ENCODE assay signal across 8 cellular contexts in the genomic region with DNA sequence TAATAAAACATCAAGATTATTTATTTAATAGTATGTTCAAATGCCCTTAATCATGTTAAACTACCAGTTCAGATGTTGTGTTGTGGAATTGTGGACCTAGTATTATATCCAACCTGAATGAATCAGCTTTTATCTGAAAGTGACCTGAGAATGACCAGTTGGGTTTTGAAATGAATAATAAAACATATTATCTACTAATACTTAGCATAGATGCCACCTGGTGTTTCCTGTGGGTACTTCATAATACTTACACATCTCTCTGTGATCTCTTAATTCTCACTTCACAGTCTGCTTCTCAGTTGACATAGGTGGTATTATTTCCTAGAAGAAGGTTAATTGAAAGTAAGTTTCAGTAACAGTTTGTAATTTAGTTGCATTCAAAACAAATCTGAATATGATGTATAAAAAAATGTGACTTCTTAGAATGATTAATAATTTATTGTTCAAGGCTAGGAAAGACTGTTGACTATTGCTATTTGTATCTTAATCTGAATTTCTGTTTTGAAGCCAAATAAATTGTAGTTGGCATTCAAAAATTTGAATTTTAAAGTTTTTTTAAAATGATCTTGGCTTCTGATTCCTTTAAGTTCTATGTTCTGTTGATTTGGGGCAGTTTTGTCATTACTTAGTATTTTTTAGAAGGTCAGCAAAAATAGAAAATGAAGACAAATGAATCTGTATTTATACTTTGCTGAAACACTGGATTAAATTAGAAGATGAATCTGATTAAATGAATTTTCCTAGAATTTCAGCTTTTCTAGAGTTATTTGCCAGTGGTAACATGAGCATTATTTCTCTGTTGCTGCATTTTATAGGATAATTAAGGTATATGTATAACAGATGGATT. TPM values are rescaled to one million over a fixed set of nuclear protein-coding genes. Genes with fewer than 3 reads are reported as not detected.
A peak's percentile ranks its signal among the peaks of the same experiment; 100 is the strongest.
DNase-seq lines count a peak whose midpoint lies in the region; ATAC-seq and TF ChIP-seq lines count a peak whose summit lies in the region.

No MANE protein-coding gene starts in this region.

- H2BK12ac ChIP-seq in mesenchymal stem cell (ENCODE audit: low read length in 2 of 2) = no peak overlapping the region

- no peak overlapping the region for H2AFZ ChIP-seq in mesenchymal stem cell (ENCODE audit: low read depth, low read length)

- no peaks in the 10 kb centered on the region for H3K9me3 ChIP-seq in mesenchymal stem cell (ENCODE audit: control insufficient read depth, low read length)

- H3K18ac ChIP-seq in mesenchymal stem cell (ENCODE audit: low read depth in 1 of 2, low read length in 2 of 2) = no peak overlapping the region

- no peak overlapping the region for H2AK5ac ChIP-seq in mesenchymal stem cell (ENCODE audit: low read length, severe bottlenecking)

- TF ChIP-seq CTCF in cardiac fibroblast (IDR thresholded peaks at IDR 0.05; ENCODE audit: low read depth, low read length) (peak; percentile 54), lower leg skin (IDR thresholded peaks at IDR 0.05) (no peak)

- no peak overlapping the region for H4K91ac ChIP-seq in mesenchymal stem cell (ENCODE audit: low read length)

- H3K4me2 ChIP-seq in mesenchymal stem cell (ENCODE audit: low read length, poor library complexity, severe bottlenecking) = no peak overlapping the region

- no peak overlapping the region for H2BK15ac ChIP-seq in mesenchymal stem cell (ENCODE audit: low read depth, poor library complexity, severe bottlenecking)

- H4K8ac ChIP-seq in mesenchymal stem cell (ENCODE audit: low read length) = no peak overlapping the region

- no peak overlapping the region for H2BK120ac ChIP-seq in mesenchymal stem cell (ENCODE audit: low read depth, low read length)

- TF ChIP-seq POLR2A in lower leg skin (IDR thresholded peaks at IDR 0.05) = no peak

- H3K4me3 ChIP-seq in cardiac fibroblast (replicated peaks in 1 of 2; ENCODE audit: low read depth in 2 of 2, low read length in 2 of 2) (no peak overlapping the region), mesenchymal stem cell (ENCODE audit: insufficient read depth in 1 of 2, low read depth in 1 of 2, low read length in 2 of 2) (no peak overlapping the region), lower leg skin (ENCODE audit: low read depth, poor library complexity, severe bottlenecking) (no peak overlapping the region)

- intact Hi-C loops in lower leg skin (cut with DNase I; ENCODE audit: low total_unique reads) = no loop called here

- no peaks in the 10 kb centered on the region for H3K4me1 ChIP-seq in mesenchymal stem cell (ENCODE audit: control insufficient read depth, insufficient read depth, low read depth, low read length)

- H3K27me3 ChIP-seq in mesenchymal stem cell (ENCODE audit: control insufficient read depth in 1 of 2, insufficient read depth in 1 of 2, low read length in 2 of 2) = no peaks in the 10 kb centered on the region

- no peak overlapping the region for H3K27ac ChIP-seq in mesenchymal stem cell (ENCODE audit: low read length, poor library complexity, severe bottlenecking)

- H3K9ac ChIP-seq in mesenchymal stem cell (ENCODE audit: low read length) = peak overlapping the region; percentile 43

- H3K14ac ChIP-seq in mesenchymal stem cell (ENCODE audit: low read length in 2 of 2) = no peak overlapping the region

- no peak overlapping the region for H2BK5ac ChIP-seq in mesenchymal stem cell (ENCODE audit: low read depth, low read length, poor library complexity, severe bottlenecking)

- H3K79me1 ChIP-seq in mesenchymal stem cell (replicated peaks; ENCODE audit: low read length, poor library complexity, severe bottlenecking) = peaks cover 8% of the 10 kb centered on the region

- DNase-seq in COR-L47 (lab: John Stamatoyannopoulos, UW) (peak; percentile 60), NCI-H524 (lab: John Stamatoyannopoulos, UW) (peak; percentile 4 to 58), cardiac fibroblast (ENCODE audit: low read depth in 2 of 2) (peak; percentile 73 to 74), mesenchymal stem cell (peak; percentile 66), lower leg skin (ENCODE audit: low spot score in 2 of 2) (no peak)

- peaks cover 17 to 71% of the 10 kb centered on the region in 2 experiments for H3K36me3 ChIP-seq in mesenchymal stem cell (ENCODE audit: control insufficient read depth in 1 of 2, insufficient read depth in 2 of 2, low read depth in 1 of 2, low read length in 2 of 2)

- H3K23ac ChIP-seq in mesenchymal stem cell (ENCODE audit: low read length in 2 of 2) = no peak overlapping the region

- peak; percentile 87 for ATAC-seq in GM18519 (IDR thresholded peaks at IDR 0.05; ENCODE audit: low FRiP score, unreplicated experiment)
- ATAC-seq in HG02943 (IDR thresholded peaks at IDR 0.05; ENCODE audit: low read depth, unreplicated experiment) = peak; percentile 93
- no peak for ATAC-seq in HG03025 (IDR thresholded peaks at IDR 0.05; ENCODE audit: low FRiP score, unreplicated experiment)

- H3K4ac ChIP-seq in mesenchymal stem cell (ENCODE audit: low read depth in 1 of 2, low read length in 2 of 2) = no peak overlapping the region

RNA-seq across cellular contexts. Expression of a gene that starts 48.2 kb away (rescaled TPM):
- 47.4 TPM for polyA plus RNA-seq in mesenchymal stem cell (2013, experiment 1 of 2)
- 45.1 TPM for polyA plus RNA-seq in mesenchymal stem cell (2013, experiment 2 of 2)
- total RNA-seq in lower leg skin = 10 to 100 TPM; 14.5 to 33.4 (median 21.2) TPM

RNA-seq across cellular contexts. Expression of a gene that starts 49.5 kb away (rescaled TPM):
- polyA plus RNA-seq in mesenchymal stem cell (2013, experiment 1 of 2) = 19.2 TPM
- 21.4 TPM for polyA plus RNA-seq in mesenchymal stem cell (2013, experiment 2 of 2)
- 10 to 100 TPM; 13.4 to 18.9 (median 15.4) TPM for total RNA-seq in lower leg skin

RNA-seq across cellular contexts. Expression of a gene that starts 58.3 kb away (rescaled TPM):
- 11.3 TPM for polyA plus RNA-seq in mesenchymal stem cell (2013, experiment 1 of 2)
- 10.3 TPM for polyA plus RNA-seq in mesenchymal stem cell (2013, experiment 2 of 2)
- total RNA-seq in lower leg skin = 10 to 100 TPM; 12.9 to 21.8 (median 15.2) TPM

Comparison
In these comparisons a context has a peak if more than half of its experiments do, and no peak if none do; other contexts are left out.
1. DNase-seq: peak in COR-L47 (single experiment), NCI-H524 (2 of 2), cardiac fibroblast (2 of 2) and mesenchymal stem cell (single experiment); none in lower leg skin (0 of 2).